In genomic region chr2:42928692-42929576, GRCh38 we compare ENCODE assay signal across 8 cellular contexts.
DNase-seq lines count a peak whose midpoint lies in the region; ATAC-seq and TF ChIP-seq lines count a peak whose summit lies in the region.

No MANE protein-coding gene starts in this region.

- H3K4me3 ChIP-seq in MG63 (no peak overlapping the region), lung (no peak overlapping the region), lower leg skin (ENCODE audit: low read depth, poor library complexity, severe bottlenecking) (no peak overlapping the region)

- H3K4me1 Mint-ChIP-seq in brain: peaks cover 91% of the 10 kb centered on the region

- WGBS in lung, 2 donors: 68 to 71% methylated on average over 13 of the region's 13 CpGs
- WGBS in lower leg skin, 2 donors: 49 to 54% methylated on average over 13 of the region's 13 CpGs

- TF ChIP-seq CTCF in brain (conservative IDR thresholded peaks at IDR 0.05) (peak; percentile 52 to 69), lung (IDR thresholded peaks at IDR 0.05; ENCODE audit: control extremely low read depth, extremely low read depth) (no peak), lower leg skin (IDR thresholded peaks at IDR 0.05) (no peak)

- H3K9me3 ChIP-seq in MG63 (no peaks in the 10 kb centered on the region), lung (ENCODE audit: control insufficient read depth in 2 of 2, insufficient read depth in 1 of 2, low read length in 1 of 2) (no peaks in the 10 kb centered on the region)

- H3K27me3 ChIP-seq in MG63 (no peaks in the 10 kb centered on the region), lung (ENCODE audit: control insufficient read depth, insufficient read depth) (no peaks in the 10 kb centered on the region)

- TF ChIP-seq POLR2A in lower leg skin (IDR thresholded peaks at IDR 0.05): no peak

- H3K4me1 ChIP-seq in lung (ENCODE audit: control insufficient read depth in 2 of 2, insufficient read depth in 2 of 2, low read length in 2 of 2): peaks cover 22 to 63% of the 10 kb centered on the region in 2 donors

- H3K27ac Mint-ChIP-seq in brain: peak overlapping the region in 4 of 5 experiments; percentile 32 to 100 (median 98)

- DNase-seq in DMS 273 (lab: John Stamatoyannopoulos, UW; ENCODE audit: unreplicated experiment) (peak; percentile 76), MG63 (peak; percentile 56), lung (ENCODE audit: low spot score) (no peak), lower leg skin (ENCODE audit: low spot score in 2 of 2) (no peak), globus pallidus (ENCODE audit: low spot score) (no peak)

- H3K4me3 Mint-ChIP-seq in brain: peak overlapping the region in 2 of 5 experiments; percentile 27 to 35

- intact Hi-C loops in lower leg skin (cut with DNase I; ENCODE audit: low total_unique reads): no loop called here

- no peaks in the 10 kb centered on the region for H3K36me3 ChIP-seq in MG63
- H3K36me3 ChIP-seq in lung (ENCODE audit: control insufficient read depth in 2 of 2, insufficient read depth in 2 of 2, low read length in 2 of 2): no peaks in the 10 kb centered on the region

- ATAC-seq in lung (ENCODE audit: insufficient read depth, low FRiP score): no peak
- no peak for ATAC-seq in GM19463 (IDR thresholded peaks at IDR 0.05; ENCODE audit: unreplicated experiment)
- no peak for ATAC-seq in HG03025 (IDR thresholded peaks at IDR 0.05; ENCODE audit: low FRiP score, unreplicated experiment)

- no peaks in the 10 kb centered on the region for H3K36me3 Mint-ChIP-seq in brain

- peaks cover 0 to 6% (median 0%) of the 10 kb centered on the region in 5 experiments for H3K9me3 Mint-ChIP-seq in brain

- peaks cover 11% of the 10 kb centered on the region for H3K27me3 Mint-ChIP-seq in brain

- H3K27ac ChIP-seq in lung (ENCODE audit: low read depth in 1 of 2, low read length in 1 of 2): peak overlapping the region; percentile 72 to 87

Comparison
In these comparisons a context has a peak if more than half of its experiments do, and no peak if none do; other contexts are left out.
1. DNase-seq: peak in DMS 273 (single experiment) and MG63 (single experiment); none in lung (single experiment), lower leg skin (0 of 2) and globus pallidus (single experiment).
2. CTCF ChIP-seq: peak in brain (2 of 2); none in lung (single experiment) and lower leg skin (0 of 3).